In the genomic region with DNA sequence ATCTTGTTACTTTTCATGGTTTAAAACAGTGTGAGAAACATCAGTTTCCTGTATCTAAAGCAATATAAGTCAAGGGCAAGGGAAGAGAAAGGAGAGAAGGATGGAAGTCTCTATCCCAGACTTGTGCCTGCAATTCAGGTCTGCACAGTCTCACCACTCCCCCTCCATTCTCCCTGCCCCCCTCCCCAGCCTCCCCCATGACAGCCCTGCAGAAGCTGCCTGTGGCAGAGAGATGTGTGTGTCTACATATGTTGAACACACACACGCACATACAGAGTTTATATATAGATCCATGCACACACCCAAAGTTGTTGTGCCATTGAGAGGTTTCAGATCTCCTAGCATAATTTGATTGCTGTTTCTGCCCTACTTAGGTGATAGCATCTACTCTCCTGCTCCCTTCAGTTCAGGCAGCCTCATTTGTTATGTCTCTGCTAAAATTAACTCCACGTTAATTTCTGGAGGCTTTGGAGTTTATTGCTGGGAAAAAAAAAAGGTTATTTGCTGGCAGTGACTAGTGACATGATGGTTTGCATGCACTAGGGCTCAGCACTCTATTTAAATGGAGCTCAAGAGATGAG, we compare ENCODE assay signal across 24 cellular contexts.
"Had no signal": no experiment of that assay in that cellular context is flagged by ENCODE, and none has a peak within 500 bp of the region (broad histone marks: within the 10 kb centered on the region; RNA-seq: fewer than 3 reads in every experiment).

No MANE protein-coding gene starts in this region.

- H3K4me1 Mint-ChIP-seq: natural killer cell; stimulated activated naive CD8-positive, alpha-beta T cell treated with anti-CD3 and anti-CD28 coated beads, Interleukin-15, amount 100 ng/mL, for 72 hours had no signal

- H3K27ac Mint-ChIP-seq: natural killer cell; neural progenitor cell; stimulated activated naive CD8-positive, alpha-beta T cell treated with anti-CD3 and anti-CD28 coated beads, Interleukin-15, amount 100 ng/mL, for 72 hours had no signal

- H3K36me3 ChIP-seq: colonic mucosa, esophagus muscularis mucosa, gastroesophageal sphincter, heart left ventricle, lower lobe of right lung, neural progenitor cell, prostate gland, right lobe of liver, suprapubic skin, vagina had no signal

- H3K4me2 ChIP-seq: hepatocyte had no signal

- H3K9me3 Mint-ChIP-seq: natural killer cell; stimulated activated naive CD8-positive, alpha-beta T cell treated with anti-CD3 and anti-CD28 coated beads, Interleukin-15, amount 100 ng/mL, for 72 hours had no signal

- H3K4me3 Mint-ChIP-seq: natural killer cell; neural progenitor cell; stimulated activated naive CD8-positive, alpha-beta T cell treated with anti-CD3 and anti-CD28 coated beads, Interleukin-15, amount 100 ng/mL, for 72 hours had no signal

- H3K9ac ChIP-seq: neural progenitor cell had no signal

- H3K9me3 ChIP-seq: colonic mucosa, esophagus muscularis mucosa, heart left ventricle, lower lobe of right lung, prostate gland, right lobe of liver, suprapubic skin, vagina had no signal

- H2AFZ ChIP-seq: hepatocyte, neural progenitor cell had no signal

- H3K27me3 ChIP-seq: colonic mucosa, foreskin keratinocyte, hepatocyte, right lobe of liver, vagina had no signal

- H3K79me2 ChIP-seq: hepatocyte had no signal

- DNase-seq: colonic mucosa; dermis blood vessel endothelial cell; effector memory CD4-positive, alpha-beta T cell; foreskin keratinocyte; heart left ventricle; left colon; left ventricle myocardium superior; lower lobe of right lung; natural killer cell; right lobe of liver; small intestine; stimulated activated CD4-positive, alpha-beta T cell treated with anti-CD3 and anti-CD28 coated beads, Interleukin-15, amount 100 ng/mL, for 24 hours; stimulated activated CD4-positive, alpha-beta T cell treated with anti-CD3 and anti-CD28 coated beads, Interleukin-4, amount 100 ng/mL, for 1 hour; stimulated activated CD8-positive, alpha-beta memory T cell treated with anti-CD3 and anti-CD28 coated beads, Interleukin-4, amount 100 ng/mL, for 48 hours; stimulated activated naive CD4-positive, alpha-beta T cell; stimulated activated naive CD8-positive, alpha-beta T cell treated with anti-CD3 and anti-CD28 coated beads, Interleukin-15, amount 100 ng/mL, for 72 hours; trophoblast cell had no signal

- ATAC-seq: foreskin keratinocyte; gastroesophageal sphincter; heart left ventricle; left colon; left ventricle myocardium superior; lower lobe of right lung; natural killer cell; right lobe of liver; stimulated activated naive CD8-positive, alpha-beta T cell treated with anti-CD3 and anti-CD28 coated beads, Interleukin-15, amount 100 ng/mL, for 72 hours had no signal

- H3K36me3 Mint-ChIP-seq: natural killer cell, neural progenitor cell had no signal

- H3K4me3 ChIP-seq: colonic mucosa, esophagus muscularis mucosa, gastroesophageal sphincter, heart left ventricle, hepatocyte, lower lobe of right lung, neural progenitor cell, prostate gland, right lobe of liver, suprapubic skin, vagina had no signal

- H3K4me1 ChIP-seq: colonic mucosa, esophagus muscularis mucosa, foreskin keratinocyte, gastroesophageal sphincter, heart left ventricle, lower lobe of right lung, prostate gland, right lobe of liver, suprapubic skin, vagina had no signal
